9 cellular contexts compared by ENCODE assay signal in the genomic region with DNA sequence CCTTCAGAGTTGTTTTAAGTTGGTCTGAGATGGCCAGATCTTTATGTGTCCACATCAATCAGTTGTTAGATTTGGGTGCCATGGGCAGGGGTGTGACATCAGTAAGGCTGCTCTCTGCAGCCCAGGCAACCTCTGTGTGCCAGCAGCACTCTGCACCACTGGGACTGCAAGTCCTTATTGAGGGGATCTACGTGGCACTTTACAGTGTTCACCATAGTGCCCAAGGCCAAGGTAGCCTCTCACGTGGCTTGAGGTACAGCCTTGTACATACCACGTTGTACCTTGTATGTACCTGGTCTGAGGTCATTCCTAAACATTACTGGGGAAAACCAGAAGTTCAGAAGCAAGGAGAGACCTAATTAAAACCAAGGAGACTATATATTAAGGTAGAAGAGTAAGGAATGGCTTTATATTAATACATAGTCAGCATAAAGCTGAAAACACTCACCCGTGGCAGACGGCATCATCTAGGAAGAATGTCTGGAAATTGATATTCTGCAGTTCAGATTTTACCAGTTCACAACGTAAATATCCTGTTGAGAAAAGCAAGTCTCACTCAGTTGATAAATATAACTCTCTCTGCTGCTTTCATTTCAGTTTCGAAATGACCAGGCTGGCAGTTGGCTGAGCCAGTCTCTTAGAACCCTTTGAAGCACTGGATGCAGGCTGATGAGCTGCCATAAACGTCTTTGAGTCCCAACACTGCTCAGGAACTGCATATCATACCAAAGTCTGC.
DNase-seq lines count a peak whose midpoint lies in the region; ATAC-seq and TF ChIP-seq lines count a peak whose summit lies in the region.
"Had no signal": no experiment of that assay in that cellular context is flagged by ENCODE, and none has a peak within 500 bp of the region (broad histone marks: within the 10 kb centered on the region; RNA-seq: fewer than 3 reads in every experiment).

No MANE protein-coding gene starts in this region.

- WGBS in endodermal cell (ENCODE audit: insufficient coverage in 1 of 2, insufficient read length in 1 of 2), 2 experiments, result 88 to 97% methylated on average over 8 of the region's 8 CpGs

- no peak overlapping the region for H3K4me3 Mint-ChIP-seq in activated naive CD4-positive, alpha-beta T cell treated with anti-CD3 and anti-CD28 coated beads for 36 hours
- H3K4me3 Mint-ChIP-seq in endodermal cell, result no peak overlapping the region

- no peaks in the 10 kb centered on the region for H3K27me3 ChIP-seq in effector memory CD4-positive, alpha-beta T cell (replicated peaks; ENCODE audit: control insufficient read depth, insufficient read depth, low read length, poor library complexity, severe bottlenecking)
- H3K27me3 ChIP-seq in endodermal cell (ENCODE audit: control insufficient read depth, insufficient read depth, low read length, poor library complexity, severe bottlenecking), result peaks cover 36% of the 10 kb centered on the region

- H3K4me1 Mint-ChIP-seq in activated naive CD4-positive, alpha-beta T cell treated with anti-CD3 and anti-CD28 coated beads for 36 hours (ENCODE audit: low read depth), result peaks cover 15% of the 10 kb centered on the region
- peaks cover 31% of the 10 kb centered on the region for H3K4me1 Mint-ChIP-seq in endodermal cell

- H3K9ac ChIP-seq in endodermal cell (ENCODE audit: extremely low read depth, low read length, poor library complexity, severe bottlenecking), result no peak overlapping the region

- no peak overlapping the region for H3K27ac Mint-ChIP-seq in activated naive CD4-positive, alpha-beta T cell treated with anti-CD3 and anti-CD28 coated beads for 36 hours
- no peak overlapping the region for H3K27ac Mint-ChIP-seq in endodermal cell

- no peaks in the 10 kb centered on the region for H3K9me3 ChIP-seq in effector memory CD4-positive, alpha-beta T cell (ENCODE audit: control insufficient read depth, low read length)
- H3K9me3 ChIP-seq in endodermal cell (ENCODE audit: control insufficient read depth, low read length), result peaks cover 5% of the 10 kb centered on the region

- no peak overlapping the region for H3K27ac ChIP-seq in effector memory CD4-positive, alpha-beta T cell (ENCODE audit: insufficient read depth, low read length, poor library complexity, severe bottlenecking)
- no peak overlapping the region for H3K27ac ChIP-seq in endodermal cell (ENCODE audit: low read depth, low read length)

- intact Hi-C loops in activated naive CD4-positive, alpha-beta T cell treated with anti-CD3 and anti-CD28 coated beads for 36 hours (cut with micrococcal nuclease), result no loop called here

- CTCF ChIA-PET in activated naive CD4-positive, alpha-beta T cell treated with anti-CD3 and anti-CD28 coated beads for 36 hours (lab: Charles Lee), result interaction anchor here (1.2 kb wide), 2 partner anchors 81 to 147 kb away, joined by 3 to 4 read pairs; no protein-coding TSS in a partner anchor

- H3K4me3 ChIP-seq in effector memory CD4-positive, alpha-beta T cell (ENCODE audit: insufficient read depth, low read depth, low read length, poor library complexity, severe bottlenecking), result no peak overlapping the region
- H3K4me3 ChIP-seq in endodermal cell (ENCODE audit: low read length), result no peak overlapping the region

- no peaks in the 10 kb centered on the region for H3K27me3 Mint-ChIP-seq in activated naive CD4-positive, alpha-beta T cell treated with anti-CD3 and anti-CD28 coated beads for 36 hours (ENCODE audit: low read depth)
- H3K27me3 Mint-ChIP-seq in endodermal cell (ENCODE audit: insufficient read depth), result peaks cover 41% of the 10 kb centered on the region

- H3K36me3 Mint-ChIP-seq in activated naive CD4-positive, alpha-beta T cell treated with anti-CD3 and anti-CD28 coated beads for 36 hours (ENCODE audit: low read depth), result no peaks in the 10 kb centered on the region
- H3K36me3 Mint-ChIP-seq in endodermal cell (ENCODE audit: low read depth), result peaks cover 2% of the 10 kb centered on the region

- DNase-seq in fibroblast of gingiva (ENCODE audit: low read depth) (peak; percentile 21), islet precursor cell (no peak), endodermal cell (no peak)
- no peak for DNase-seq in activated naive CD4-positive, alpha-beta T cell treated with anti-CD3 and anti-CD28 coated beads for 36 hours
- DNase-seq in effector memory CD4-positive, alpha-beta T cell, result no peak
- DNase-seq: NCI-H748 treated with DMSO at 0.1 percent for 48 hours had no signal

- H3K9me3 Mint-ChIP-seq in activated naive CD4-positive, alpha-beta T cell treated with anti-CD3 and anti-CD28 coated beads for 36 hours, result no peaks in the 10 kb centered on the region
- peaks cover 4% of the 10 kb centered on the region for H3K9me3 Mint-ChIP-seq in endodermal cell

- ATAC-seq in GM18517 (IDR thresholded peaks at IDR 0.05; ENCODE audit: unreplicated experiment), result peak; percentile 81
- ATAC-seq in GM21447 (IDR thresholded peaks at IDR 0.05; ENCODE audit: unreplicated experiment), result peak; percentile 79
- ATAC-seq in HG03378 (IDR thresholded peaks at IDR 0.05; ENCODE audit: unreplicated experiment), result peak; percentile 92

- H3K36me3 ChIP-seq in effector memory CD4-positive, alpha-beta T cell (ENCODE audit: control insufficient read depth, insufficient read depth, low read length), result no peaks in the 10 kb centered on the region
- H3K36me3 ChIP-seq in endodermal cell (ENCODE audit: control insufficient read depth, insufficient read depth, low read length), result no peaks in the 10 kb centered on the region

- no peaks in the 10 kb centered on the region for H3K4me1 ChIP-seq in effector memory CD4-positive, alpha-beta T cell (ENCODE audit: control insufficient read depth, insufficient read depth, low read length, poor library complexity, severe bottlenecking)
- H3K4me1 ChIP-seq in endodermal cell (ENCODE audit: control insufficient read depth, insufficient read depth, low read length), result peaks cover 4% of the 10 kb centered on the region

- no peak for TF ChIP-seq CTCF in endodermal cell (conservative IDR thresholded peaks at IDR 0.05)
